In the genomic region with DNA sequence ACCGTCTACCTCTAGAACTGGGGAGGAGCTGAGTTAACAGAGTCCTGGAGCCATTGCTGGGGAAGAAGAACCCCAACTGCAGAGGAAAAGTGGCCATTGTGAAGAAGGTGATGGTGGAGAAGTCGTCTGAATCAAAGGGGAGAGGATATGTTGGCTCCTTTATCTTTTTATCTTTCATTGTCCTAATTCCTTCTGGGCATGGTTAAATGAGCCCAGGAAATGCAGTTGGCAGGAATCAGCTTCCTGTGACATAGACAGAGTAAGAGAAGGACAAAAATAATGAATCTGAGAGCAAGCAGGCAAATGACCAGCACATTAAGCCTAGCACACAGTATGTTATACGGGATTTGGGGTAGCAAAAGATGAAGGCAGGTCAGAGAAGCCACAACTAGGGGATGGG, we compare ENCODE assay signal across 15 cellular contexts. TPM values are rescaled to one million over a fixed set of nuclear protein-coding genes. Genes with fewer than 3 reads are reported as not detected.
DNase-seq lines count a peak whose midpoint lies in the region; ATAC-seq and TF ChIP-seq lines count a peak whose summit lies in the region.
"Had no signal": no experiment of that assay in that cellular context is flagged by ENCODE, and none has a peak within 500 bp of the region (broad histone marks: within the 10 kb centered on the region; RNA-seq: fewer than 3 reads in every experiment).

No MANE protein-coding gene starts in this region.

- H3K4me3 ChIP-seq in tibial artery, result no peak overlapping the region
- H3K4me3 ChIP-seq: SJSA1 had no signal

- no peak for ATAC-seq in activated naive CD4-positive, alpha-beta T cell treated with anti-CD3 and anti-CD28 coated beads, Interleukin-2, amount 50 U/mL, for 72 hours

- no peaks in the 10 kb centered on the region for H3K36me3 ChIP-seq in tibial artery
- H3K36me3 ChIP-seq: SJSA1 had no signal

- H3K4me3 Mint-ChIP-seq in activated naive CD4-positive, alpha-beta T cell treated with anti-CD3 and anti-CD28 coated beads, Interleukin-2, amount 10 ng/mL, durations not matched to agents 7 days and 5 days, result no peak overlapping the region
- H3K4me3 Mint-ChIP-seq in endothelial cell (ENCODE audit: unreplicated experiment), result no peak overlapping the region
- H3K4me3 Mint-ChIP-seq: CD14-positive monocyte had no signal

- H3K4me1 ChIP-seq in tibial artery, result no peaks in the 10 kb centered on the region

- H3K4me1 Mint-ChIP-seq in activated naive CD4-positive, alpha-beta T cell treated with anti-CD3 and anti-CD28 coated beads, Interleukin-2, amount 10 ng/mL, durations not matched to agents 7 days and 5 days, result peaks cover 45% of the 10 kb centered on the region
- H3K4me1 Mint-ChIP-seq in endothelial cell (ENCODE audit: unreplicated experiment), result peaks cover 16% of the 10 kb centered on the region

- no peak overlapping the region for H3K27ac ChIP-seq in tibial artery
- H3K27ac ChIP-seq: HL-60, SJSA1 had no signal

- no peaks in the 10 kb centered on the region for H3K9me3 ChIP-seq in tibial artery
- H3K9me3 ChIP-seq: SJSA1 had no signal

- peak overlapping the region; percentile 8 for H3K27ac Mint-ChIP-seq in activated naive CD4-positive, alpha-beta T cell treated with anti-CD3 and anti-CD28 coated beads, Interleukin-2, amount 10 ng/mL, durations not matched to agents 7 days and 5 days
- H3K27ac Mint-ChIP-seq in activated naive CD4-positive, alpha-beta T cell treated with anti-CD3 and anti-CD28 coated beads, Interleukin-2, amount 50 U/mL, for 72 hours, result peak overlapping the region in 1 of 2 donors; percentile 51
- H3K27ac Mint-ChIP-seq in endothelial cell (ENCODE audit: unreplicated experiment), result peak overlapping the region; percentile 89

- intact Hi-C loops in tibial artery (cut with DNase I; ENCODE audit: low total_unique reads), result no loop called here

- CTCF ChIA-PET in activated naive CD4-positive, alpha-beta T cell treated with anti-CD3 and anti-CD28 coated beads, Interleukin-2, amount 10 ng/mL, durations not matched to agents 7 days and 5 days (lab: Charles Lee), result interaction anchor here (1.7 kb wide), 1 partner anchor 9 kb away, joined by 4 read pairs; no protein-coding TSS in a partner anchor

- H3K36me3 Mint-ChIP-seq in activated naive CD4-positive, alpha-beta T cell treated with anti-CD3 and anti-CD28 coated beads, Interleukin-2, amount 10 ng/mL, durations not matched to agents 7 days and 5 days, result peaks cover 16% of the 10 kb centered on the region
- peaks cover 11 to 23% of the 10 kb centered on the region in 2 donors for H3K36me3 Mint-ChIP-seq in activated naive CD4-positive, alpha-beta T cell treated with anti-CD3 and anti-CD28 coated beads, Interleukin-2, amount 50 U/mL, for 72 hours
- H3K36me3 Mint-ChIP-seq in endothelial cell (ENCODE audit: low read depth, unreplicated experiment), result peaks cover 6% of the 10 kb centered on the region
- H3K36me3 Mint-ChIP-seq: CD14-positive monocyte had no signal

- no peak for TF ChIP-seq CTCF in endothelial cell (IDR thresholded peaks at IDR 0.05; ENCODE audit: unreplicated experiment)
- TF ChIP-seq CTCF in GM13977 (IDR thresholded peaks at IDR 0.05; ENCODE audit: extremely low read depth, insufficient read depth, missing control alignments), result no peak
- TF ChIP-seq CTCF in tibial artery (IDR thresholded peaks at IDR 0.05), result no peak

- no peak for DNase-seq in activated naive CD4-positive, alpha-beta T cell treated with anti-CD3 and anti-CD28 coated beads, Interleukin-2, amount 10 ng/mL, durations not matched to agents 7 days and 5 days
- no peak for DNase-seq in activated naive CD4-positive, alpha-beta T cell treated with anti-CD3 and anti-CD28 coated beads, Interleukin-2, amount 50 U/mL, for 72 hours (ENCODE audit: low spot score in 2 of 2)
- DNase-seq in M059J (ENCODE audit: low read depth), result peak; percentile 73
- DNase-seq in endothelial cell (ENCODE audit: low spot score), result no peak
- DNase-seq in GM13977 (ENCODE audit: low spot score), result no peak
- no peak for DNase-seq in SIG-M5 (lab: John Stamatoyannopoulos, UW)
- no peak for DNase-seq in tibial artery
- DNase-seq: HCEC 1CT; NCI-H187 treated with DMSO at 0.1 percent for 48 hours; NCI-H345; NCI-H526 treated with DMSO at 0.1 percent for 48 hours; NK-92 treated with Interleukin-12 subunit alpha and Interleukin-12 subunit beta, amount 100 ng/mL, for 24 hours had no signal

- no peaks in the 10 kb centered on the region for H3K27me3 ChIP-seq in tibial artery
- H3K27me3 ChIP-seq: SJSA1 had no signal

- H3K27me3 Mint-ChIP-seq in activated naive CD4-positive, alpha-beta T cell treated with anti-CD3 and anti-CD28 coated beads, Interleukin-2, amount 10 ng/mL, durations not matched to agents 7 days and 5 days, result peaks cover under 1% of the 10 kb centered on the region
- peaks cover 8% of the 10 kb centered on the region for H3K27me3 Mint-ChIP-seq in endothelial cell (ENCODE audit: unreplicated experiment)

- in situ Hi-C loops in GM13977 (cut with MboI; ENCODE audit: low pct_unique_long_range_greater_than_20kb, low sequenced_read_pairs, unreplicated experiment), result no loop called here

- no peaks in the 10 kb centered on the region for H3K9me3 Mint-ChIP-seq in activated naive CD4-positive, alpha-beta T cell treated with anti-CD3 and anti-CD28 coated beads, Interleukin-2, amount 10 ng/mL, durations not matched to agents 7 days and 5 days
- H3K9me3 Mint-ChIP-seq in activated naive CD4-positive, alpha-beta T cell treated with anti-CD3 and anti-CD28 coated beads, Interleukin-2, amount 50 U/mL, for 72 hours, result peaks cover 4 to 10% of the 10 kb centered on the region in 2 donors
- no peaks in the 10 kb centered on the region for H3K9me3 Mint-ChIP-seq in endothelial cell (ENCODE audit: unreplicated experiment)

RNA-seq across cellular contexts. Expression of gene ACTR3, which starts 16.0 kb away (rescaled TPM):
- total RNA-seq in activated naive CD4-positive, alpha-beta T cell treated with anti-CD3 and anti-CD28 coated beads, Interleukin-2, amount 50 U/mL, for 72 hours, result 100 to 1,000 TPM; 520 to 570 TPM
- 272 and 393 TPM in 2 replicates for total RNA-seq in M059J (2014; rRNA removed; shearing (Covaris generic))
- total RNA-seq in endothelial cell (ENCODE audit: unreplicated experiment), result 284 TPM
